In genomic region chr3:11721114-11721440, GRCh38 we compare ENCODE assay signal across 8 cellular contexts.
DNase-seq lines count a peak whose midpoint lies in the region; ATAC-seq and TF ChIP-seq lines count a peak whose summit lies in the region.

No MANE protein-coding gene starts in this region.

- H3K4me1 ChIP-seq in duodenal mucosa (ENCODE audit: control insufficient read depth in 1 of 2, insufficient read depth in 2 of 2, low read length in 2 of 2) = peaks cover 27 to 31% of the 10 kb centered on the region in 2 donors
- peaks cover 12% of the 10 kb centered on the region for H3K4me1 ChIP-seq in neuron (ENCODE audit: insufficient read depth, low read length)

- H3K4me3 Mint-ChIP-seq in CD4-positive, alpha-beta T cell = peak overlapping the region; percentile 89

- POLR2A ChIA-PET in CD4-positive, alpha-beta T cell (lab: Charles Lee) = no interaction called here

- intact Hi-C loops in CD4-positive, alpha-beta T cell (cut with DNase I, micrococcal nuclease) = loop anchor here in 1 of 2 experiments (2.0 to 10.0 kb wide), 2 partner anchors 52 to 84 kb away; no protein-coding TSS in a partner anchor

- DNase-seq in CD4-positive, alpha-beta T cell = no peak
- peak; percentile 33 for DNase-seq in NCI-H2171 (lab: John Stamatoyannopoulos, UW)
- no peak for DNase-seq in NCI-H2081 treated with DMSO at 0.1 percent for 48 hours (lab: John Stamatoyannopoulos, UW)
- DNase-seq in putamen (ENCODE audit: low spot score) = no peak
- no peak for DNase-seq in COR-L47 (lab: John Stamatoyannopoulos, UW)

- H3K36me3 ChIP-seq in duodenal mucosa (ENCODE audit: control insufficient read depth in 1 of 2, insufficient read depth in 2 of 2, low read length in 2 of 2) = no peaks in the 10 kb centered on the region
- H3K36me3 ChIP-seq in neuron (ENCODE audit: insufficient read depth, low read length) = no peaks in the 10 kb centered on the region

- peak overlapping the region; percentile 82 to 93 for H3K4me3 ChIP-seq in duodenal mucosa (ENCODE audit: low read depth in 1 of 2, low read length in 2 of 2)
- peak overlapping the region; percentile 81 for H3K4me3 ChIP-seq in neuron (ENCODE audit: low read length)

- CTCF ChIA-PET in CD4-positive, alpha-beta T cell (lab: Charles Lee) = no interaction called here

- H3K9ac ChIP-seq in duodenal mucosa (ENCODE audit: low read depth in 1 of 2, low read length in 2 of 2) = peak overlapping the region; percentile 56 to 85

- H3K9me3 ChIP-seq in CD4-positive, alpha-beta T cell (ENCODE audit: control insufficient read depth, low read length) = no peaks in the 10 kb centered on the region
- no peaks in the 10 kb centered on the region for H3K9me3 ChIP-seq in duodenal mucosa (ENCODE audit: control insufficient read depth in 1 of 2, low read length in 2 of 2)
- no peaks in the 10 kb centered on the region for H3K9me3 ChIP-seq in neuron (ENCODE audit: low read length)

- peaks cover 5% of the 10 kb centered on the region for H3K27me3 ChIP-seq in CD4-positive, alpha-beta T cell (ENCODE audit: control insufficient read depth, insufficient read depth, low read length)
- no peaks in the 10 kb centered on the region for H3K27me3 ChIP-seq in duodenal mucosa (ENCODE audit: control insufficient read depth in 1 of 2, insufficient read depth in 2 of 2, low read length in 2 of 2)
- H3K27me3 ChIP-seq in neuron (ENCODE audit: insufficient read depth, low read length) = peaks cover 25% of the 10 kb centered on the region

- TF ChIP-seq CTCF in CD4-positive, alpha-beta T cell (IDR thresholded peaks at IDR 0.05) = no peak

- peaks cover 31% of the 10 kb centered on the region for H3K4me1 Mint-ChIP-seq in CD4-positive, alpha-beta T cell (ENCODE audit: low read depth)

- H3K27ac Mint-ChIP-seq in CD4-positive, alpha-beta T cell = peak overlapping the region; percentile 62

- peaks cover 6% of the 10 kb centered on the region for H3K36me3 Mint-ChIP-seq in CD4-positive, alpha-beta T cell (ENCODE audit: low read depth)

- no peaks in the 10 kb centered on the region for H3K9me3 Mint-ChIP-seq in CD4-positive, alpha-beta T cell

- H2AFZ ChIP-seq in neuron (ENCODE audit: low read depth, low read length) = peak overlapping the region; percentile 94

- no peak for ATAC-seq in CD4-positive, alpha-beta T cell (ENCODE audit: poor library complexity)
- no peak for ATAC-seq in GM21737 (IDR thresholded peaks at IDR 0.05; ENCODE audit: unreplicated experiment)

- H3K27me3 Mint-ChIP-seq in CD4-positive, alpha-beta T cell = peaks cover 17% of the 10 kb centered on the region

- H3K27ac ChIP-seq in CD4-positive, alpha-beta T cell (ENCODE audit: low read depth, low read length) = no peak overlapping the region
- H3K27ac ChIP-seq in duodenal mucosa (ENCODE audit: low read depth, low read length) = peak overlapping the region; percentile 85
